In the genomic region with DNA sequence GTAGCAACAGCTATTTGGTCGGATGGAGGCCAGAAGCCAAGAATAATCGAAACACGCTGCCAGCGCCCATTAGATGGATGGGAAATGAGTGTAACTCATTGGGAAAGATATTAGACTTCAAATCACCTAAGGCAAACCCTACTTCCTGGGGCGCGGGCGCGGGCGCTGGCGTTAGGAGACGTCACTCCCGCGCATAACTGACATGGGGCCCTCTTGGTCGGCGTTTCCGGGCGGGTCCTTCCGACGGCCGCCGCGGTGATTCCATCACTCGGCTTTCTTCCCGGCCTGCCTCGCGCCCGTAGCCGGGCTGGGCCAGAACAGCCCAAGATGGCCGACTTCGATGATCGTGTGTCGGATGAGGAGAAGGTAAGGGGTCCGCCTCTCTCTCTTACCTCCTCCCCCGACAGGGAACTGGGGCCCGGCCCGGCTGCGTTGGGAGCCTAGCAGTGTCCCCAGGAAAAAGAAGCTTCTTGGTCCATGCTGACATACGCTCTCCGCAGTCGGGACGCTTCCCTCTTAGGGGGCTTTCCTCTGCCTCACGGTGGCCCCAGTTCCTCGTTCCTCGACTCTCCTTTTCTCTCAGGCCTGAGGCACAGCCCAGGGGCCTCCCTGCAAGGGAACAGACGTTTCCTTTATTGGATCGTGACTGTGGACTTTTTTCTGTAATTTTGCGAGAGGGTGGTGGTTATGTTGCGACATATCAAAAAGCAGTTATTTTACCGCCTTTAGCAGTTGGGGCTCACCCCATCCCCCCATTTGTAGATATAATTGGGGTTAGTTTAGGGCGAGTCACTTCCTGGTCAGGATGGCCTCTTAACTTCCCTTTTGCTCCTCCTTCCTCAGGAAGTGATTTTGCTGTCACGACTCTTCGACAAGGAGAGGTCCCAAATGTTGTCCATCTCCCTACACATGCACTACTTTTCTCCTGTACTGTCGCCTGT, we compare ENCODE assay signal across 1 cellular context.
A peak's percentile ranks its signal among the peaks of the same experiment; 100 is the strongest.
TF ChIP-seq lines count a peak whose summit lies in the region.

A gene (plus strand): TSS at position 315 of the 941 bp plus-strand sequence. CDS start 13 bp downstream, at position 328.

TF ChIP-seq in GM12878, 131 proteins besides CTCF, POLR2A, EP300 and RAD21 (continued from another document and continues in another):
- TF ChIP-seq, protein P1, sequence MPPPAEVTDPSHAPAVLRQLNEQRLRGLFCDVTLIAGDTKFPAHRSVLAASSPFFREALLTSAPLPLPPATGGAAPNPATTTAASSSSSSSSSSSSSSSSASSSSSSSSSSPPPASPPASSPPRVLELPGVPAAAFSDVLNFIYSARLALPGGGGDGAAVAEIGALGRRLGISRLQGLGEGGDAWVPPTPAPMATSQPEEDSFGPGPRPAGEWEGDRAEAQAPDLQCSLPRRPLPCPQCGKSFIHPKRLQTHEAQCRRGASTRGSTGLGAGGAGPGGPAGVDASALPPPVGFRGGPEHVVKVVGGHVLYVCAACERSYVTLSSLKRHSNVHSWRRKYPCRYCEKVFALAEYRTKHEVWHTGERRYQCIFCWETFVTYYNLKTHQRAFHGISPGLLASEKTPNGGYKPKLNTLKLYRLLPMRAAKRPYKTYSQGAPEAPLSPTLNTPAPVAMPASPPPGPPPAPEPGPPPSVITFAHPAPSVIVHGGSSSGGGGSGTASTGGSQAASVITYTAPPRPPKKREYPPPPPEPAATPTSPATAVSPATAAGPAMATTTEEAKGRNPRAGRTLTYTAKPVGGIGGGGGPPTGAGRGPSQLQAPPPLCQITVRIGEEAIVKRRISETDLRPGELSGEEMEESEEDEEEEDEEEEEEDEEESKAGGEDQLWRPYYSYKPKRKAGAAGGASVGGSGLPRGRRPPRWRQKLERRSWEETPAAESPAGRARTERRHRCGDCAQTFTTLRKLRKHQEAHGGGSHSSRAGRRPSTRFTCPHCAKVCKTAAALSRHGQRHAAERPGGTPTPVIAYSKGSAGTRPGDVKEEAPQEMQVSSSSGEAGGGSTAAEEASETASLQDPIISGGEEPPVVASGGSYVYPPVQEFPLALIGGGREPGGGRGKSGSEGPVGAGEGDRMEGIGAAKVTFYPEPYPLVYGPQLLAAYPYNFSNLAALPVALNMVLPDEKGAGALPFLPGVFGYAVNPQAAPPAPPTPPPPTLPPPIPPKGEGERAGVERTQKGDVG (CRISPR knock-in tag; IDR thresholded peaks at IDR 0.05) = no peak
- no peak for TF ChIP-seq SREBF2 (IDR thresholded peaks at IDR 0.05; ENCODE audit: low read length)
- no peak for TF ChIP-seq STAT1 (conservative IDR thresholded peaks at IDR 0.05)
- TF ChIP-seq YBX1 (IDR thresholded peaks at IDR 0.05) = no peak
- no peak for TF ChIP-seq SREBF1 (IDR thresholded peaks at IDR 0.05; ENCODE audit: low read length)
- TF ChIP-seq KLF5 (IDR thresholded peaks at IDR 0.05; ENCODE audit: partially characterized antibody) = peak; percentile 23
- TF ChIP-seq HDAC2 (IDR thresholded peaks at IDR 0.05) = no peak
- TF ChIP-seq, protein P2, sequence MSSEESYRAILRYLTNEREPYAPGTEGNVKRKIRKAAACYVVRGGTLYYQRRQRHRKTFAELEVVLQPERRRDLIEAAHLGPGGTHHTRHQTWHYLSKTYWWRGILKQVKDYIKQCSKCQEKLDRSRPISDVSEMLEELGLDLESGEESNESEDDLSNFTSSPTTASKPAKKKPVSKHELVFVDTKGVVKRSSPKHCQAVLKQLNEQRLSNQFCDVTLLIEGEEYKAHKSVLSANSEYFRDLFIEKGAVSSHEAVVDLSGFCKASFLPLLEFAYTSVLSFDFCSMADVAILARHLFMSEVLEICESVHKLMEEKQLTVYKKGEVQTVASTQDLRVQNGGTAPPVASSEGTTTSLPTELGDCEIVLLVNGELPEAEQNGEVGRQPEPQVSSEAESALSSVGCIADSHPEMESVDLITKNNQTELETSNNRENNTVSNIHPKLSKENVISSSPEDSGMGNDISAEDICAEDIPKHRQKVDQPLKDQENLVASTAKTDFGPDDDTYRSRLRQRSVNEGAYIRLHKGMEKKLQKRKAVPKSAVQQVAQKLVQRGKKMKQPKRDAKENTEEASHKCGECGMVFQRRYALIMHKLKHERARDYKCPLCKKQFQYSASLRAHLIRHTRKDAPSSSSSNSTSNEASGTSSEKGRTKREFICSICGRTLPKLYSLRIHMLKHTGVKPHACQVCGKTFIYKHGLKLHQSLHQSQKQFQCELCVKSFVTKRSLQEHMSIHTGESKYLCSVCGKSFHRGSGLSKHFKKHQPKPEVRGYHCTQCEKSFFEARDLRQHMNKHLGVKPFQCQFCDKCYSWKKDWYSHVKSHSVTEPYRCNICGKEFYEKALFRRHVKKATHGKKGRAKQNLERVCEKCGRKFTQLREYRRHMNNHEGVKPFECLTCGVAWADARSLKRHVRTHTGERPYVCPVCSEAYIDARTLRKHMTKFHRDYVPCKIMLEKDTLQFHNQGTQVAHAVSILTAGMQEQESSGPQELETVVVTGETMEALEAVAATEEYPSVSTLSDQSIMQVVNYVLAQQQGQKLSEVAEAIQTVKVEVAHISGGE (CRISPR knock-in tag; IDR thresholded peaks at IDR 0.05) = no peak
- TF ChIP-seq SIX5 (IDR thresholded peaks at IDR 0.05; ENCODE audit: low read depth, low read length, severe bottlenecking) = peak; percentile 13
- TF ChIP-seq SPI1 (IDR thresholded peaks at IDR 0.05; ENCODE audit: borderline replicate concordance, insufficient read depth, low read depth, low read length) = peak; percentile 17; the same call in 1 of the 2 replicates
- TF ChIP-seq EGR1 (IDR thresholded peaks at IDR 0.05; ENCODE audit: borderline replicate concordance in 1 of 2, low read depth in 2 of 2, low read length in 2 of 2) = no peak
- no peak for TF ChIP-seq NFYA (IDR thresholded peaks at IDR 0.05; ENCODE audit: borderline replicate concordance, low read depth, low read length)
- TF ChIP-seq, protein P3, sequence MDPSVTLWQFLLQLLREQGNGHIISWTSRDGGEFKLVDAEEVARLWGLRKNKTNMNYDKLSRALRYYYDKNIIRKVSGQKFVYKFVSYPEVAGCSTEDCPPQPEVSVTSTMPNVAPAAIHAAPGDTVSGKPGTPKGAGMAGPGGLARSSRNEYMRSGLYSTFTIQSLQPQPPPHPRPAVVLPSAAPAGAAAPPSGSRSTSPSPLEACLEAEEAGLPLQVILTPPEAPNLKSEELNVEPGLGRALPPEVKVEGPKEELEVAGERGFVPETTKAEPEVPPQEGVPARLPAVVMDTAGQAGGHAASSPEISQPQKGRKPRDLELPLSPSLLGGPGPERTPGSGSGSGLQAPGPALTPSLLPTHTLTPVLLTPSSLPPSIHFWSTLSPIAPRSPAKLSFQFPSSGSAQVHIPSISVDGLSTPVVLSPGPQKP (IDR thresholded peaks at IDR 0.05; ENCODE audit: low read depth, low read length) = peak; percentile 69
- TF ChIP-seq, protein P4, sequence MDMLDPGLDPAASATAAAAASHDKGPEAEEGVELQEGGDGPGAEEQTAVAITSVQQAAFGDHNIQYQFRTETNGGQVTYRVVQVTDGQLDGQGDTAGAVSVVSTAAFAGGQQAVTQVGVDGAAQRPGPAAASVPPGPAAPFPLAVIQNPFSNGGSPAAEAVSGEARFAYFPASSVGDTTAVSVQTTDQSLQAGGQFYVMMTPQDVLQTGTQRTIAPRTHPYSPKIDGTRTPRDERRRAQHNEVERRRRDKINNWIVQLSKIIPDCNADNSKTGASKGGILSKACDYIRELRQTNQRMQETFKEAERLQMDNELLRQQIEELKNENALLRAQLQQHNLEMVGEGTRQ (IDR thresholded peaks at IDR 0.05; ENCODE audit: borderline replicate concordance, low read depth, low read length) = no peak
- peak; percentile 10 for TF ChIP-seq SP1 (IDR thresholded peaks at IDR 0.05; ENCODE audit: low read depth, low read length)
- TF ChIP-seq, protein P5, sequence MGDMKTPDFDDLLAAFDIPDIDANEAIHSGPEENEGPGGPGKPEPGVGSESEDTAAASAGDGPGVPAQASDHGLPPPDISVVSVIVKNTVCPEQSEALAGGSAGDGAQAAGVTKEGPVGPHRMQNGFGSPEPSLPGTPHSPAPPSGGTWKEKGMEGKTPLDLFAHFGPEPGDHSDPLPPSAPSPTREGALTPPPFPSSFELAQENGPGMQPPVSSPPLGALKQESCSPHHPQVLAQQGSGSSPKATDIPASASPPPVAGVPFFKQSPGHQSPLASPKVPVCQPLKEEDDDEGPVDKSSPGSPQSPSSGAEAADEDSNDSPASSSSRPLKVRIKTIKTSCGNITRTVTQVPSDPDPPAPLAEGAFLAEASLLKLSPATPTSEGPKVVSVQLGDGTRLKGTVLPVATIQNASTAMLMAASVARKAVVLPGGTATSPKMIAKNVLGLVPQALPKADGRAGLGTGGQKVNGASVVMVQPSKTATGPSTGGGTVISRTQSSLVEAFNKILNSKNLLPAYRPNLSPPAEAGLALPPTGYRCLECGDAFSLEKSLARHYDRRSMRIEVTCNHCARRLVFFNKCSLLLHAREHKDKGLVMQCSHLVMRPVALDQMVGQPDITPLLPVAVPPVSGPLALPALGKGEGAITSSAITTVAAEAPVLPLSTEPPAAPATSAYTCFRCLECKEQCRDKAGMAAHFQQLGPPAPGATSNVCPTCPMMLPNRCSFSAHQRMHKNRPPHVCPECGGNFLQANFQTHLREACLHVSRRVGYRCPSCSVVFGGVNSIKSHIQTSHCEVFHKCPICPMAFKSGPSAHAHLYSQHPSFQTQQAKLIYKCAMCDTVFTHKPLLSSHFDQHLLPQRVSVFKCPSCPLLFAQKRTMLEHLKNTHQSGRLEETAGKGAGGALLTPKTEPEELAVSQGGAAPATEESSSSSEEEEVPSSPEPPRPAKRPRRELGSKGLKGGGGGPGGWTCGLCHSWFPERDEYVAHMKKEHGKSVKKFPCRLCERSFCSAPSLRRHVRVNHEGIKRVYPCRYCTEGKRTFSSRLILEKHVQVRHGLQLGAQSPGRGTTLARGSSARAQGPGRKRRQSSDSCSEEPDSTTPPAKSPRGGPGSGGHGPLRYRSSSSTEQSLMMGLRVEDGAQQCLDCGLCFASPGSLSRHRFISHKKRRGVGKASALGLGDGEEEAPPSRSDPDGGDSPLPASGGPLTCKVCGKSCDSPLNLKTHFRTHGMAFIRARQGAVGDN (IDR thresholded peaks at IDR 0.05) = peak; percentile 82
- TF ChIP-seq, protein P6, sequence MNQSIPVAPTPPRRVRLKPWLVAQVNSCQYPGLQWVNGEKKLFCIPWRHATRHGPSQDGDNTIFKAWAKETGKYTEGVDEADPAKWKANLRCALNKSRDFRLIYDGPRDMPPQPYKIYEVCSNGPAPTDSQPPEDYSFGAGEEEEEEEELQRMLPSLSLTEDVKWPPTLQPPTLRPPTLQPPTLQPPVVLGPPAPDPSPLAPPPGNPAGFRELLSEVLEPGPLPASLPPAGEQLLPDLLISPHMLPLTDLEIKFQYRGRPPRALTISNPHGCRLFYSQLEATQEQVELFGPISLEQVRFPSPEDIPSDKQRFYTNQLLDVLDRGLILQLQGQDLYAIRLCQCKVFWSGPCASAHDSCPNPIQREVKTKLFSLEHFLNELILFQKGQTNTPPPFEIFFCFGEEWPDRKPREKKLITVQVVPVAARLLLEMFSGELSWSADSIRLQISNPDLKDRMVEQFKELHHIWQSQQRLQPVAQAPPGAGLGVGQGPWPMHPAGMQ (IDR thresholded peaks at IDR 0.05; ENCODE audit: borderline replicate concordance) = no peak
- TF ChIP-seq, protein P7, sequence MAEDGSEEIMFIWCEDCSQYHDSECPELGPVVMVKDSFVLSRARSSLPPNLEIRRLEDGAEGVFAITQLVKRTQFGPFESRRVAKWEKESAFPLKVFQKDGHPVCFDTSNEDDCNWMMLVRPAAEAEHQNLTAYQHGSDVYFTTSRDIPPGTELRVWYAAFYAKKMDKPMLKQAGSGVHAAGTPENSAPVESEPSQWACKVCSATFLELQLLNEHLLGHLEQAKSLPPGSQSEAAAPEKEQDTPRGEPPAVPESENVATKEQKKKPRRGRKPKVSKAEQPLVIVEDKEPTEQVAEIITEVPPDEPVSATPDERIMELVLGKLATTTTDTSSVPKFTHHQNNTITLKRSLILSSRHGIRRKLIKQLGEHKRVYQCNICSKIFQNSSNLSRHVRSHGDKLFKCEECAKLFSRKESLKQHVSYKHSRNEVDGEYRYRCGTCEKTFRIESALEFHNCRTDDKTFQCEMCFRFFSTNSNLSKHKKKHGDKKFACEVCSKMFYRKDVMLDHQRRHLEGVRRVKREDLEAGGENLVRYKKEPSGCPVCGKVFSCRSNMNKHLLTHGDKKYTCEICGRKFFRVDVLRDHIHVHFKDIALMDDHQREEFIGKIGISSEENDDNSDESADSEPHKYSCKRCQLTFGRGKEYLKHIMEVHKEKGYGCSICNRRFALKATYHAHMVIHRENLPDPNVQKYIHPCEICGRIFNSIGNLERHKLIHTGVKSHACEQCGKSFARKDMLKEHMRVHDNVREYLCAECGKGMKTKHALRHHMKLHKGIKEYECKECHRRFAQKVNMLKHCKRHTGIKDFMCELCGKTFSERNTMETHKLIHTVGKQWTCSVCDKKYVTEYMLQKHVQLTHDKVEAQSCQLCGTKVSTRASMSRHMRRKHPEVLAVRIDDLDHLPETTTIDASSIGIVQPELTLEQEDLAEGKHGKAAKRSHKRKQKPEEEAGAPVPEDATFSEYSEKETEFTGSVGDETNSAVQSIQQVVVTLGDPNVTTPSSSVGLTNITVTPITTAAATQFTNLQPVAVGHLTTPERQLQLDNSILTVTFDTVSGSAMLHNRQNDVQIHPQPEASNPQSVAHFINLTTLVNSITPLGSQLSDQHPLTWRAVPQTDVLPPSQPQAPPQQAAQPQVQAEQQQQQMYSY (CRISPR knock-in tag; IDR thresholded peaks at IDR 0.05) = no peak
- TF ChIP-seq HDGF (IDR thresholded peaks at IDR 0.05) = no peak
- TF ChIP-seq TBL1XR1 (IDR thresholded peaks at IDR 0.05; ENCODE audit: low read depth, low read length) = 0 out of 2 replicates have a peak, but pooled peaks have one; percentile 16
- peak; percentile 96 for TF ChIP-seq POLR2AphosphoS5 (IDR thresholded peaks at IDR 0.05; ENCODE audit: low read length)
- peak; percentile 91 for TF ChIP-seq SMAD5 (IDR thresholded peaks at IDR 0.05; ENCODE audit: low read depth)
- no peak for TF ChIP-seq ZNF217 (IDR thresholded peaks at IDR 0.05)
- TF ChIP-seq WRNIP1 (IDR thresholded peaks at IDR 0.05; ENCODE audit: borderline replicate concordance, low read depth, low read length) = 0 out of 2 replicates have a peak, but pooled peaks have one; percentile 50
- TF ChIP-seq ZNF24 (IDR thresholded peaks at IDR 0.05) = no peak
- peak in 1 of 2 experiments; percentile 93; a peak in 3 of 4 replicates for TF ChIP-seq ETV6 (conservative IDR thresholded peaks at IDR 0.05 in 1 of 2, IDR thresholded peaks at IDR 0.05 in 1 of 2; ENCODE audit: borderline replicate concordance in 1 of 2, low read depth in 1 of 2)
- TF ChIP-seq POLR2AphosphoS2 (IDR thresholded peaks at IDR 0.05; ENCODE audit: low read depth, low read length) = peak; percentile 83
- TF ChIP-seq, protein P8, sequence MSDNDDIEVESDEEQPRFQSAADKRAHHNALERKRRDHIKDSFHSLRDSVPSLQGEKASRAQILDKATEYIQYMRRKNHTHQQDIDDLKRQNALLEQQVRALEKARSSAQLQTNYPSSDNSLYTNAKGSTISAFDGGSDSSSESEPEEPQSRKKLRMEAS (IDR thresholded peaks at IDR 0.05; ENCODE audit: low read depth, low read length) = peak; percentile 18; the same call in 1 of the 2 replicates
- peak; percentile 44; the same call in 1 of the 2 replicates for TF ChIP-seq LARP7 (IDR thresholded peaks at IDR 0.05)
- TF ChIP-seq PAX8 (IDR thresholded peaks at IDR 0.05) = no peak; the same call in 1 of the 2 replicates
- TF ChIP-seq, protein P9, sequence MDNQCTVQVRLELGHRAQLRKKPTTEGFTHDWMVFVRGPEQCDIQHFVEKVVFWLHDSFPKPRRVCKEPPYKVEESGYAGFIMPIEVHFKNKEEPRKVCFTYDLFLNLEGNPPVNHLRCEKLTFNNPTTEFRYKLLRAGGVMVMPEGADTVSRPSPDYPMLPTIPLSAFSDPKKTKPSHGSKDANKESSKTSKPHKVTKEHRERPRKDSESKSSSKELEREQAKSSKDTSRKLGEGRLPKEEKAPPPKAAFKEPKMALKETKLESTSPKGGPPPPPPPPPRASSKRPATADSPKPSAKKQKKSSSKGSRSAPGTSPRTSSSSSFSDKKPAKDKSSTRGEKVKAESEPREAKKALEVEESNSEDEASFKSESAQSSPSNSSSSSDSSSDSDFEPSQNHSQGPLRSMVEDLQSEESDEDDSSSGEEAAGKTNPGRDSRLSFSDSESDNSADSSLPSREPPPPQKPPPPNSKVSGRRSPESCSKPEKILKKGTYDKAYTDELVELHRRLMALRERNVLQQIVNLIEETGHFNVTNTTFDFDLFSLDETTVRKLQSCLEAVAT (IDR thresholded peaks at IDR 0.05) = peak; percentile 86; the same call in 1 of the 2 replicates
